In genomic region chr11:60840711-60841430, GRCh38 we compare ENCODE assay signal across 1 cellular context.
TF ChIP-seq lines count a peak whose summit lies in the region.

No MANE protein-coding gene starts in this region.

TF ChIP-seq in HepG2, 621 proteins besides CTCF, POLR2A, EP300 and RAD21:
- TF ChIP-seq HES4 (CRISPR knock-in tag; IDR thresholded peaks at IDR 0.05; ENCODE audit: borderline replicate concordance) (no peak), HNF4G (IDR thresholded peaks at IDR 0.05; ENCODE audit: borderline replicate concordance, low read depth, low read length) (no peak), HNF4G (CRISPR knock-in tag; IDR thresholded peaks at IDR 0.05; ENCODE audit: borderline replicate concordance, low read depth) (no peak), MAFK (conservative IDR thresholded peaks at IDR 0.05 in 1 of 2, IDR thresholded peaks at IDR 0.05 in 1 of 2; ENCODE audit: low read length in 2 of 2) (peak; percentile 76 to 82), MAFF (IDR thresholded peaks at IDR 0.05; ENCODE audit: low read depth, low read length) (peak; percentile 69), ARID2 (CRISPR knock-in tag; IDR thresholded peaks at IDR 0.05; ENCODE audit: borderline replicate concordance) (0 out of 2 replicates have a peak, but pooled peaks have one; percentile 4), ARID5B (CRISPR knock-in tag; IDR thresholded peaks at IDR 0.05) (no peak)
TF ChIP-seq in HepG2: peak in this region for 3.
